19 cellular contexts compared by ENCODE assay signal in the genomic region with DNA sequence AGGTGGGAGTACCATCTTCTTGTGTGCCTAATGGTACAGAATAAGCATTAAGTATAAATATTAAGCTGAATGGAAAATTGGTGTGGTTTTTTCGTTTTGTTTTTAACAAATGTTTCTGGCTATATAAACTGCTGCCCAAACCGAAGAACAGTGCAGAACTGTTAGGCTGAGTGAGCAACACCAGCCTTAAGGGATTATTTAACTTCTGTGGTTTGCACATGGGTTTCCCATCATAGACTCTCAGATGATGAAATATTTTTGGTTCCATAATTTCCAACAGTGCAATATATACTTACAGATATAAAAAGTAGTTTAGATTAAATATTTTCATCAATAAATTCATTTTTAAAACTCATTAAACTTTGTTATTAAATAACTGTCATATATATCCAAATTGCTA.
"Had no signal": no experiment of that assay in that cellular context is flagged by ENCODE, and none has a peak within 500 bp of the region (broad histone marks: within the 10 kb centered on the region; RNA-seq: fewer than 3 reads in every experiment).

No MANE protein-coding gene starts in this region.

- H3K4me1 ChIP-seq: heart left ventricle, psoas muscle, right lobe of liver, testis, tibial nerve, upper lobe of right lung, vagina had no signal

- H3K36me3 ChIP-seq: neutrophil, right lobe of liver, vagina had no signal

- H3K27ac ChIP-seq: heart left ventricle, neutrophil, psoas muscle, right lobe of liver, testis, tibial nerve, upper lobe of right lung, vagina had no signal

- H3K9me3 ChIP-seq: heart left ventricle, neutrophil, psoas muscle, right lobe of liver, testis, tibial nerve, upper lobe of right lung, vagina had no signal

- H3K27me3 ChIP-seq: heart left ventricle, neutrophil, right lobe of liver, testis, tibial nerve, upper lobe of right lung, vagina had no signal

- DNase-seq: effector CD4-positive, alpha-beta T cell; endodermal cell; erythroblast; heart left ventricle; hypothalamus; kidney glomerular epithelial cell; mesendoderm; naive thymus-derived CD4-positive, alpha-beta T cell; nephron progenitor cell; psoas muscle; retina; right lobe of liver; stimulated activated CD4-positive, alpha-beta T cell treated with anti-CD3 and anti-CD28 coated beads, Interleukin-4, amount 100 ng/mL, for 1 hour; stimulated activated naive CD8-positive, alpha-beta T cell treated with anti-CD3 and anti-CD28 coated beads, Interleukin-15, amount 100 ng/mL, for 72 hours; testis; upper lobe of right lung had no signal

- H3K4me3 ChIP-seq: heart left ventricle, psoas muscle, right lobe of liver, testis, tibial nerve, upper lobe of right lung, vagina had no signal
